1 cellular context compared by ENCODE assay signal in the genomic region with DNA sequence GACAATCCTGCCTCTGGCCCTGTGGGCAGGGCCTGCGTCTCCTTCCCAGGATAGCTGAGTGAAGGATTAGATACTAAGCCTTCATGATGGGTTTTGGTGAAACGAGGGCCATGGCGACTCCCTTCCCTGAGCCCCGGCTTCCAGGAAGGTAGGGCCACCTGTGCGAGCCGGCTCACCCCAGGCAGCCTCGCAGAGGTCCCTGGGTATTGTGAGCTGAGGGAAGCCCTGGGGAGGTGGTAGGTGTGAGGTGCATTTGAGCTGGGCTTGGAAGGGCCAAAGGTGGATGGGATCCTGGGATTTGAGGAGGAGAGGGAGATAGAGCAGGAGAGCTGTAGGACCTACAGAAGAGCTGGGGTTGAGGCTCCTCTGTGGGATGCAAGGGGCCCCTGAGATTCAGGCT.
TF ChIP-seq lines count a peak whose summit lies in the region.

No MANE protein-coding gene starts in this region.

TF ChIP-seq in GM23338, 12 proteins besides CTCF, POLR2A, EP300 and RAD21:
- no peak for TF ChIP-seq STAT1 (IDR thresholded peaks at IDR 0.05; ENCODE audit: unreplicated experiment)
- no peak for TF ChIP-seq POLR2AphosphoS5 (IDR thresholded peaks at IDR 0.05; ENCODE audit: low read depth)
- no peak for TF ChIP-seq CREB1 (CRISPR knock-in tag; IDR thresholded peaks at IDR 0.05; ENCODE audit: low read depth)
- TF ChIP-seq NANOG (IDR thresholded peaks at IDR 0.05; ENCODE audit: borderline replicate concordance) = no peak
- no peak for TF ChIP-seq EZH2phosphoT487 (IDR thresholded peaks at IDR 0.05; ENCODE audit: unreplicated experiment)
- no peak for TF ChIP-seq ZNF331 (CRISPR knock-in tag; IDR thresholded peaks at IDR 0.05; ENCODE audit: low read depth)
- TF ChIP-seq, protein P1, sequence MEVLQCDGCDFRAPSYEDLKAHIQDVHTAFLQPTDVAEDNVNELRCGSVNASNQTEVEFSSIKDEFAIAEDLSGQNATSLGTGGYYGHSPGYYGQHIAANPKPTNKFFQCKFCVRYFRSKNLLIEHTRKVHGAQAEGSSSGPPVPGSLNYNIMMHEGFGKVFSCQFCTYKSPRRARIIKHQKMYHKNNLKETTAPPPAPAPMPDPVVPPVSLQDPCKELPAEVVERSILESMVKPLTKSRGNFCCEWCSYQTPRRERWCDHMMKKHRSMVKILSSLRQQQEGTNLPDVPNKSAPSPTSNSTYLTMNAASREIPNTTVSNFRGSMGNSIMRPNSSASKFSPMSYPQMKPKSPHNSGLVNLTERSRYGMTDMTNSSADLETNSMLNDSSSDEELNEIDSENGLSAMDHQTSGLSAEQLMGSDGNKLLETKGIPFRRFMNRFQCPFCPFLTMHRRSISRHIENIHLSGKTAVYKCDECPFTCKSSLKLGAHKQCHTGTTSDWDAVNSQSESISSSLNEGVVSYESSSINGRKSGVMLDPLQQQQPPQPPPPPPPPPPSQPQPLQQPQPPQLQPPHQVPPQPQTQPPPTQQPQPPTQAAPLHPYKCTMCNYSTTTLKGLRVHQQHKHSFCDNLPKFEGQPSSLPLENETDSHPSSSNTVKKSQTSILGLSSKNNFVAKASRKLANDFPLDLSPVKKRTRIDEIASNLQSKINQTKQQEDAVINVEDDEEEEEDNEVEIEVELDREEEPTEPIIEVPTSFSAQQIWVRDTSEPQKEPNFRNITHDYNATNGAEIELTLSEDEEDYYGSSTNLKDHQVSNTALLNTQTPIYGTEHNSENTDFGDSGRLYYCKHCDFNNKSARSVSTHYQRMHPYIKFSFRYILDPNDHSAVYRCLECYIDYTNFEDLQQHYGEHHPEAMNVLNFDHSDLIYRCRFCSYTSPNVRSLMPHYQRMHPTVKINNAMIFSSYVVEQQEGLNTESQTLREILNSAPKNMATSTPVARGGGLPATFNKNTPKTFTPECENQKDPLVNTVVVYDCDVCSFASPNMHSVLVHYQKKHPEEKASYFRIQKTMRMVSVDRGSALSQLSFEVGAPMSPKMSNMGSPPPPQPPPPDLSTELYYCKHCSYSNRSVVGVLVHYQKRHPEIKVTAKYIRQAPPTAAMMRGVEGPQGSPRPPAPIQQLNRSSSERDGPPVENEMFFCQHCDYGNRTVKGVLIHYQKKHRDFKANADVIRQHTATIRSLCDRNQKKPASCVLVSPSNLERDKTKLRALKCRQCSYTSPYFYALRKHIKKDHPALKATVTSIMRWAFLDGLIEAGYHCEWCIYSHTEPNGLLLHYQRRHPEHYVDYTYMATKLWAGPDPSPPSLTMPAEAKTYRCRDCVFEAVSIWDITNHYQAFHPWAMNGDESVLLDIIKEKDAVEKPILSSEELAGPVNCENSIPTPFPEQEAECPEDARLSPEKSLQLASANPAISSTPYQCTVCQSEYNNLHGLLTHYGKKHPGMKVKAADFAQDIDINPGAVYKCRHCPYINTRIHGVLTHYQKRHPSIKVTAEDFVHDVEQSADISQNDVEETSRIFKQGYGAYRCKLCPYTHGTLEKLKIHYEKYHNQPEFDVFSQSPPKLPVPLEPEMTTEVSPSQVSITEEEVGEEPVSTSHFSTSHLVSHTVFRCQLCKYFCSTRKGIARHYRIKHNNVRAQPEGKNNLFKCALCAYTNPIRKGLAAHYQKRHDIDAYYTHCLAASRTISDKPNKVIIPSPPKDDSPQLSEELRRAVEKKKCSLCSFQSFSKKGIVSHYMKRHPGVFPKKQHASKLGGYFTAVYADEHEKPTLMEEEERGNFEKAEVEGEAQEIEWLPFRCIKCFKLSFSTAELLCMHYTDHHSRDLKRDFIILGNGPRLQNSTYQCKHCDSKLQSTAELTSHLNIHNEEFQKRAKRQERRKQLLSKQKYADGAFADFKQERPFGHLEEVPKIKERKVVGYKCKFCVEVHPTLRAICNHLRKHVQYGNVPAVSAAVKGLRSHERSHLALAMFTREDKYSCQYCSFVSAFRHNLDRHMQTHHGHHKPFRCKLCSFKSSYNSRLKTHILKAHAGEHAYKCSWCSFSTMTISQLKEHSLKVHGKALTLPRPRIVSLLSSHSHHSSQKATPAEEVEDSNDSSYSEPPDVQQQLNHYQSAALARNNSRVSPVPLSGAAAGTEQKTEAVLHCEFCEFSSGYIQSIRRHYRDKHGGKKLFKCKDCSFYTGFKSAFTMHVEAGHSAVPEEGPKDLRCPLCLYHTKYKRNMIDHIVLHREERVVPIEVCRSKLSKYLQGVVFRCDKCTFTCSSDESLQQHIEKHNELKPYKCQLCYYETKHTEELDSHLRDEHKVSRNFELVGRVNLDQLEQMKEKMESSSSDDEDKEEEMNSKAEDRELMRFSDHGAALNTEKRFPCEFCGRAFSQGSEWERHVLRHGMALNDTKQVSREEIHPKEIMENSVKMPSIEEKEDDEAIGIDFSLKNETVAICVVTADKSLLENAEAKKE (CRISPR knock-in tag; IDR thresholded peaks at IDR 0.05) = no peak
- TF ChIP-seq EZH2 (IDR thresholded peaks at IDR 0.05; ENCODE audit: low read depth, unreplicated experiment) = no peak
- no peak for TF ChIP-seq JUNB (IDR thresholded peaks at IDR 0.05; ENCODE audit: unreplicated experiment)
